In the genomic region with DNA sequence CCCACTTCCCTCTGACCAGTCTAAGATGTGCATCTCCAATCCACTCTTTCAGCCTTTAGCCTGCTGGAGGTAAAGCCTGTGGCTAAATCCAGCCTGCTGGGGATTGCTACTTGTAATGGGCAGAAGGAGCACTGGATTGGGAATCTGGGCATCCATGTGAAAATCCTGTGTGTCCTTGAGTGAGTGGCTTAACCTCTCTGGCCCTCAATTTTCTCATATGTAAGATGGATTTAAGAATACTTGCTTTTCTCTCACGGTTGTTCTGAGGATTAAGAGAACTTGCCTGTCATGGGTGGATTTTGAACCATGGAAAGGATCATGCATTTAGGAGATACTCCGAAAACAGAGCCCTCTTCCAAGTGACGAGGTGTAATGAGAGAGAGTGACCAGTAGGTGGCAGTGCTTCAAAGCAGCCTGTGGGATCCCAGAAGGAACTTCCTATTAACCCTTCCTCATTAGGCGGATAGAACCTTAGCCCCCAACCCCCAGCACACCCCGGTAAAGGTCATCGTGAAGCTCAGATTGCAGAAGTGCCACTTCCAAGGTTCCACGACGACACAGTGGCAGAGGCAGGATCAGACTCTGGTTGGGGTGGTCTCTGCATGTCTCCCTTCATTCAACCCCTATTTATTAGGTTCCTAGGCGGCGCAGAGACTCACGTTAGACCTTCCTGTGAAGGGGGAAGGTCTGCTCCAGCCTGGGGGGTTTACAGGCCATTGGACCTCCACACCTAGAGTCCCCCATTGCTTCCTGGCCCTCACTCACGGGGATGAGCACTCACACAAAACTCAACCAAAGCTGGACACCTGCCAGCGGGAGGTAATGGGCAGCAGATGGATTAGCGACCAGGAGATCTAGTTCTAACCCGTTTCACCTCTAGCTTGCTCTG, we compare ENCODE assay signal across 8 cellular contexts.
DNase-seq lines count a peak whose midpoint lies in the region; ATAC-seq and TF ChIP-seq lines count a peak whose summit lies in the region.

No MANE protein-coding gene starts in this region.

- H3K9me3 ChIP-seq in OCI-LY1 (ENCODE audit: low read length) = no peaks in the 10 kb centered on the region
- H3K9me3 ChIP-seq in left ventricle myocardium inferior (replicated peaks) = no peaks in the 10 kb centered on the region

- H3F3A ChIP-seq in OCI-LY1 (ENCODE audit: insufficient read depth, low read length) = no peaks in the 10 kb centered on the region

- no peak overlapping the region for H3K4me2 ChIP-seq in OCI-LY1 (ENCODE audit: low read length)

- H3K4me1 ChIP-seq in OCI-LY1 (ENCODE audit: insufficient read depth, low read length, severe bottlenecking) (no peaks in the 10 kb centered on the region), left ventricle myocardium inferior (peaks cover 11% of the 10 kb centered on the region)

- H3K4me3 ChIP-seq in OCI-LY1 (ENCODE audit: low read depth, low read length, poor library complexity, severe bottlenecking) (no peak overlapping the region), left ventricle myocardium inferior (peak overlapping the region; percentile 24)

- no peak overlapping the region for H3K27ac ChIP-seq in OCI-LY1 (ENCODE audit: low read depth, low read length, poor library complexity, severe bottlenecking)
- no peak overlapping the region for H3K27ac ChIP-seq in left ventricle myocardium inferior (replicated peaks)

- TF ChIP-seq CTCF in OCI-LY1 (IDR thresholded peaks at IDR 0.05; ENCODE audit: low read length) (peak; percentile 83), left ventricle myocardium inferior (IDR thresholded peaks at IDR 0.05; ENCODE audit: borderline replicate concordance) (peak; percentile 92)

- no peaks in the 10 kb centered on the region for H3K36me3 ChIP-seq in OCI-LY1 (ENCODE audit: insufficient read depth, low read length)
- no peaks in the 10 kb centered on the region for H3K36me3 ChIP-seq in left ventricle myocardium inferior

- H4K20me1 ChIP-seq in OCI-LY1 (ENCODE audit: insufficient read depth, low read length) = no peaks in the 10 kb centered on the region

- peak; percentile 46 for DNase-seq in DMS153 (lab: John Stamatoyannopoulos, UW)
- DNase-seq in amniotic stem cell (lab: John Stamatoyannopoulos, UW) = peak; percentile 27
- DNase-seq in left ventricle myocardium inferior = peak; percentile 22
- DNase-seq in renal cortical epithelial cell (ENCODE audit: low read depth) = peak; percentile 58
- no peak for DNase-seq in NCI-H128 (lab: John Stamatoyannopoulos, UW; ENCODE audit: unreplicated experiment)

- no peaks in the 10 kb centered on the region for H3K27me3 ChIP-seq in OCI-LY1 (ENCODE audit: insufficient read depth, low read length)
- H3K27me3 ChIP-seq in left ventricle myocardium inferior (ENCODE audit: low read depth) = peaks cover 21% of the 10 kb centered on the region

- H3K9ac ChIP-seq in OCI-LY1 (ENCODE audit: low read length) = no peak overlapping the region

- intact Hi-C loops in left ventricle myocardium inferior (cut with micrococcal nuclease) = loop anchor here (5.0 kb wide), 1 partner anchor 225 kb away; no protein-coding TSS in a partner anchor

- H3K9me2 ChIP-seq in OCI-LY1 (ENCODE audit: low read depth, low read length) = no peaks in the 10 kb centered on the region

- H3K79me2 ChIP-seq in OCI-LY1 (ENCODE audit: insufficient read depth, low read length) = no peaks in the 10 kb centered on the region

- ATAC-seq in HG03175 (IDR thresholded peaks at IDR 0.05; ENCODE audit: unreplicated experiment) (peak; percentile 70), GM21717 (IDR thresholded peaks at IDR 0.05; ENCODE audit: unreplicated experiment) (no peak)

- H2AFZ ChIP-seq in OCI-LY1 (ENCODE audit: low read length) = no peak overlapping the region
